Comparison of ENCODE assay signal across 1 cellular context in genomic region chr7:19963695-19964094, GRCh38.
TF ChIP-seq lines count a peak whose summit lies in the region.

No MANE protein-coding gene starts in this region.

TF ChIP-seq in A549, 52 proteins besides CTCF, POLR2A, EP300 and RAD21 (continued from another document):
- TF ChIP-seq EHF (CRISPR knock-in tag; IDR thresholded peaks at IDR 0.05) (no peak), ZC3H11A (IDR thresholded peaks at IDR 0.05) (no peak), SMC3 (IDR thresholded peaks at IDR 0.05) (no peak), REST (IDR thresholded peaks at IDR 0.05) (no peak), HEYL (CRISPR knock-in tag; IDR thresholded peaks at IDR 0.05) (no peak)
